In genomic region chr22:19360300-19360792, GRCh38 we compare ENCODE assay signal across 1 cellular context.
TF ChIP-seq lines count a peak whose summit lies in the region.

No MANE protein-coding gene starts in this region.

TF ChIP-seq in K562, 482 proteins besides CTCF, POLR2A, EP300 and RAD21 (continued from another document and continues in another):
- TF ChIP-seq, protein P1, sequence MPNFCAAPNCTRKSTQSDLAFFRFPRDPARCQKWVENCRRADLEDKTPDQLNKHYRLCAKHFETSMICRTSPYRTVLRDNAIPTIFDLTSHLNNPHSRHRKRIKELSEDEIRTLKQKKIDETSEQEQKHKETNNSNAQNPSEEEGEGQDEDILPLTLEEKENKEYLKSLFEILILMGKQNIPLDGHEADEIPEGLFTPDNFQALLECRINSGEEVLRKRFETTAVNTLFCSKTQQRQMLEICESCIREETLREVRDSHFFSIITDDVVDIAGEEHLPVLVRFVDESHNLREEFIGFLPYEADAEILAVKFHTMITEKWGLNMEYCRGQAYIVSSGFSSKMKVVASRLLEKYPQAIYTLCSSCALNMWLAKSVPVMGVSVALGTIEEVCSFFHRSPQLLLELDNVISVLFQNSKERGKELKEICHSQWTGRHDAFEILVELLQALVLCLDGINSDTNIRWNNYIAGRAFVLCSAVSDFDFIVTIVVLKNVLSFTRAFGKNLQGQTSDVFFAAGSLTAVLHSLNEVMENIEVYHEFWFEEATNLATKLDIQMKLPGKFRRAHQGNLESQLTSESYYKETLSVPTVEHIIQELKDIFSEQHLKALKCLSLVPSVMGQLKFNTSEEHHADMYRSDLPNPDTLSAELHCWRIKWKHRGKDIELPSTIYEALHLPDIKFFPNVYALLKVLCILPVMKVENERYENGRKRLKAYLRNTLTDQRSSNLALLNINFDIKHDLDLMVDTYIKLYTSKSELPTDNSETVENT (CRISPR knock-in tag; IDR thresholded peaks at IDR 0.05), result no peak
- TF ChIP-seq MLX (CRISPR knock-in tag; conservative IDR thresholded peaks at IDR 0.05) (no peak), ZNF77 (CRISPR knock-in tag; IDR thresholded peaks at IDR 0.05) (no peak), CREB3 (tag; conservative IDR thresholded peaks at IDR 0.05; ENCODE audit: low read depth) (no peak), SREBF2 (CRISPR knock-in tag; IDR thresholded peaks at IDR 0.05) (no peak), RCOR1 (IDR thresholded peaks at IDR 0.05; ENCODE audit: borderline replicate concordance in 1 of 2, low read depth in 2 of 2, low read length in 2 of 2) (no peak), L3MBTL2 (IDR thresholded peaks at IDR 0.05) (no peak), FOXA3 (CRISPR knock-in tag; conservative IDR thresholded peaks at IDR 0.05 in 1 of 2, IDR thresholded peaks at IDR 0.05 in 1 of 2) (no peak), ZNF140 (CRISPR knock-in tag; IDR thresholded peaks at IDR 0.05) (no peak), POLR2G (IDR thresholded peaks at IDR 0.05; ENCODE audit: low read depth, low read length) (0 out of 2 replicates have a peak, but pooled peaks have one; percentile 38), NFE2 (IDR thresholded peaks at IDR 0.05; ENCODE audit: low read depth) (no peak), YBX1 (IDR thresholded peaks at IDR 0.05) (no peak), FIP1L1 (IDR thresholded peaks at IDR 0.05; ENCODE audit: low read depth, low read length, poor library complexity, severe bottlenecking) (no peak), ZNF175 (CRISPR knock-in tag; IDR thresholded peaks at IDR 0.05; ENCODE audit: low read depth) (no peak), FOXJ3 (CRISPR knock-in tag; IDR thresholded peaks at IDR 0.05) (no peak), ZNF707 (CRISPR knock-in tag; conservative IDR thresholded peaks at IDR 0.05) (no peak), KLF6 (CRISPR knock-in tag; IDR thresholded peaks at IDR 0.05; ENCODE audit: borderline replicate concordance) (no peak), ZBTB5 (IDR thresholded peaks at IDR 0.05) (no peak), TSC22D4 (tag; IDR thresholded peaks at IDR 0.05) (no peak), NR2C2 (CRISPR knock-in tag; IDR thresholded peaks at IDR 0.05) (no peak), NR2C2 (tag; IDR thresholded peaks at IDR 0.05) (no peak), MED1 (CRISPR knock-in tag; IDR thresholded peaks at IDR 0.05; ENCODE audit: borderline replicate concordance) (0 out of 2 replicates have a peak, but pooled peaks have one; percentile 64), HMG20B (CRISPR knock-in tag; IDR thresholded peaks at IDR 0.05) (no peak), ZNF449 (CRISPR knock-in tag; IDR thresholded peaks at IDR 0.05) (no peak), POLR2B (IDR thresholded peaks at IDR 0.05; ENCODE audit: low read depth, partially characterized antibody) (no peak), ZKSCAN3 (CRISPR knock-in tag; IDR thresholded peaks at IDR 0.05) (no peak), ZNF780A (CRISPR knock-in tag; IDR thresholded peaks at IDR 0.05) (no peak), NCOA1 (IDR thresholded peaks at IDR 0.05; ENCODE audit: low read depth) (no peak), NR2F6 (CRISPR knock-in tag; IDR thresholded peaks at IDR 0.05) (no peak), ETV6 (IDR thresholded peaks at IDR 0.05; ENCODE audit: borderline replicate concordance in 1 of 2, low read depth in 2 of 2, low read length in 1 of 2) (no peak), ETV6 (CRISPR knock-in tag; IDR thresholded peaks at IDR 0.05; ENCODE audit: borderline replicate concordance) (no peak), IFI16 (CRISPR knock-in tag; IDR thresholded peaks at IDR 0.05) (no peak), TAL1 (IDR thresholded peaks at IDR 0.05) (no peak), ADNP (tag; IDR thresholded peaks at IDR 0.05) (no peak), E2F1 (CRISPR knock-in tag; IDR thresholded peaks at IDR 0.05) (no peak), MGA (IDR thresholded peaks at IDR 0.05) (no peak), HDAC1 (IDR thresholded peaks at IDR 0.05) (no peak), WHSC1 (IDR thresholded peaks at IDR 0.05; ENCODE audit: low read length) (peak; percentile 68), ESRRA (IDR thresholded peaks at IDR 0.05; ENCODE audit: borderline replicate concordance, low read depth) (no peak), SREBF1 (IDR thresholded peaks at IDR 0.05; ENCODE audit: borderline replicate concordance, low read depth, low read length) (no peak), POLR2AphosphoS2 (IDR thresholded peaks at IDR 0.05; ENCODE audit: low read length) (0 out of 2 replicates have a peak, but pooled peaks have one; percentile 30), SOX6 (IDR thresholded peaks at IDR 0.05) (no peak), TARDBP (IDR thresholded peaks at IDR 0.05) (no peak), ZNF282 (CRISPR knock-in tag; IDR thresholded peaks at IDR 0.05) (no peak), CHD1 (IDR thresholded peaks at IDR 0.05; ENCODE audit: low read length) (peak; percentile 29), CHCHD3 (CRISPR knock-in tag; IDR thresholded peaks at IDR 0.05) (no peak)
- TF ChIP-seq, protein P2, sequence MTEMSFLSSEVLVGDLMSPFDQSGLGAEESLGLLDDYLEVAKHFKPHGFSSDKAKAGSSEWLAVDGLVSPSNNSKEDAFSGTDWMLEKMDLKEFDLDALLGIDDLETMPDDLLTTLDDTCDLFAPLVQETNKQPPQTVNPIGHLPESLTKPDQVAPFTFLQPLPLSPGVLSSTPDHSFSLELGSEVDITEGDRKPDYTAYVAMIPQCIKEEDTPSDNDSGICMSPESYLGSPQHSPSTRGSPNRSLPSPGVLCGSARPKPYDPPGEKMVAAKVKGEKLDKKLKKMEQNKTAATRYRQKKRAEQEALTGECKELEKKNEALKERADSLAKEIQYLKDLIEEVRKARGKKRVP (CRISPR knock-in tag; IDR thresholded peaks at IDR 0.05), result no peak
